ENCODE assay signal across 12 cellular contexts in genomic region chr2:127065299-127065931, GRCh38. TPM values are rescaled to one million over a fixed set of nuclear protein-coding genes. Genes with fewer than 3 reads are reported as not detected.
DNase-seq lines count a peak whose midpoint lies in the region; ATAC-seq and TF ChIP-seq lines count a peak whose summit lies in the region.
"Had no signal": no experiment of that assay in that cellular context is flagged by ENCODE, and none has a peak within 500 bp of the region (broad histone marks: within the 10 kb centered on the region; RNA-seq: fewer than 3 reads in every experiment).

No MANE protein-coding gene starts in this region.

- no peak for TF ChIP-seq POLR2A in gastroesophageal sphincter (IDR thresholded peaks at IDR 0.05)

- ATAC-seq in T-helper 17 cell, result no peak
- no peak for ATAC-seq in gastroesophageal sphincter
- ATAC-seq in stimulated activated memory B cell treated with anti-CD40 and anti-IgM and Interleukin-4, amounts not matched to agents 10 μg/mL and 1 μg/mL and 100 μg/mL, for 72 hours, result no peak
- ATAC-seq in HG03196 (IDR thresholded peaks at IDR 0.05; ENCODE audit: unreplicated experiment), result no peak

- H3K4me1 ChIP-seq in gastroesophageal sphincter, result peaks cover 0 to 51% (median 22%) of the 10 kb centered on the region in 3 donors

- TF ChIP-seq CTCF in gastroesophageal sphincter (IDR thresholded peaks at IDR 0.05), result no peak

- H3K9me3 ChIP-seq in T-helper 17 cell (ENCODE audit: control insufficient read depth, low read length, poor library complexity, severe bottlenecking) (no peaks in the 10 kb centered on the region), gastroesophageal sphincter (no peaks in the 10 kb centered on the region)
- H3K9me3 ChIP-seq: neutrophil had no signal

- H3K27me3 ChIP-seq in gastroesophageal sphincter, result no peaks in the 10 kb centered on the region
- H3K27me3 ChIP-seq: neutrophil had no signal

- 92% methylated on average over 6 of the region's 13 CpGs; no CpG with 5 or more reads in 1 of the 2 donors for WGBS in gastroesophageal sphincter (ENCODE audit: low coverage in 1 of 2), 2 donors

- no peak overlapping the region for H3K4me3 ChIP-seq in gastroesophageal sphincter

- no peak for TF ChIP-seq EP300 in gastroesophageal sphincter (IDR thresholded peaks at IDR 0.05)

- H3K27me3 Mint-ChIP-seq in T-helper 17 cell, result no peaks in the 10 kb centered on the region
- H3K27me3 Mint-ChIP-seq in stimulated activated memory B cell treated with anti-CD40 and anti-IgM and Interleukin-4, amounts not matched to agents 10 μg/mL and 1 μg/mL and 100 μg/mL, for 72 hours, result no peaks in the 10 kb centered on the region

- no peaks in the 10 kb centered on the region for H3K9me3 Mint-ChIP-seq in stimulated activated memory B cell treated with anti-CD40 and anti-IgM and Interleukin-4, amounts not matched to agents 10 μg/mL and 1 μg/mL and 100 μg/mL, for 72 hours

- DNase-seq in DMS 273 (lab: John Stamatoyannopoulos, UW; ENCODE audit: unreplicated experiment) (peak; percentile 50), DMS 273 treated with DMSO at 0.1 percent for 48 hours (lab: John Stamatoyannopoulos, UW) (no peak), T-helper 17 cell (no peak), LoVo (ENCODE audit: low spot score) (no peak), AG08395 (ENCODE audit: low spot score) (no peak)
- DNase-seq: activated naive CD4-positive, alpha-beta T cell; NCI-H1694 treated with DMSO at 0.1 percent for 48 hours had no signal

- peak overlapping the region; percentile 62 for H3K27ac Mint-ChIP-seq in T-helper 17 cell
- H3K27ac Mint-ChIP-seq in stimulated activated memory B cell treated with anti-CD40 and anti-IgM and Interleukin-4, amounts not matched to agents 10 μg/mL and 1 μg/mL and 100 μg/mL, for 72 hours, result peak overlapping the region; percentile 79

- H3K36me3 Mint-ChIP-seq in T-helper 17 cell (ENCODE audit: low read depth), result no peaks in the 10 kb centered on the region
- H3K36me3 Mint-ChIP-seq in stimulated activated memory B cell treated with anti-CD40 and anti-IgM and Interleukin-4, amounts not matched to agents 10 μg/mL and 1 μg/mL and 100 μg/mL, for 72 hours, result peaks cover 53% of the 10 kb centered on the region

- H3K36me3 ChIP-seq in gastroesophageal sphincter, result peaks cover 0 to 58% of the 10 kb centered on the region in 2 donors
- H3K36me3 ChIP-seq: neutrophil had no signal

- no peak overlapping the region for H3K4me3 Mint-ChIP-seq in T-helper 17 cell
- no peak overlapping the region for H3K4me3 Mint-ChIP-seq in stimulated activated memory B cell treated with anti-CD40 and anti-IgM and Interleukin-4, amounts not matched to agents 10 μg/mL and 1 μg/mL and 100 μg/mL, for 72 hours

- peaks cover 19% of the 10 kb centered on the region for H3K4me1 Mint-ChIP-seq in T-helper 17 cell
- H3K4me1 Mint-ChIP-seq in stimulated activated memory B cell treated with anti-CD40 and anti-IgM and Interleukin-4, amounts not matched to agents 10 μg/mL and 1 μg/mL and 100 μg/mL, for 72 hours, result peaks cover 42% of the 10 kb centered on the region

- H3K27ac ChIP-seq in gastroesophageal sphincter, result peak overlapping the region in 3 of 4 donors; percentile 77 to 81 (median 78)
- H3K27ac ChIP-seq: 22Rv1, neutrophil had no signal

RNA-seq across cellular contexts. Expression of gene BIN1, which starts 41.5 kb away (rescaled TPM):
- total RNA-seq in T-helper 17 cell, result 100 to 1,000 TPM; 132 to 133 TPM
- 100 to 1,000 TPM in 1 of 4 donors, 10 to 100 TPM in 3; 36.1 to 101 (median 53.9) TPM for total RNA-seq in gastroesophageal sphincter
